8 cellular contexts compared by ENCODE assay signal in genomic region chr19:55406091-55406868, GRCh38. TPM values are rescaled to one million over a fixed set of nuclear protein-coding genes. Genes with fewer than 3 reads are reported as not detected.
DNase-seq lines count a peak whose midpoint lies in the region; ATAC-seq and TF ChIP-seq lines count a peak whose summit lies in the region.

No MANE protein-coding gene starts in this region.

- peaks cover 16% of the 10 kb centered on the region for H3K27me3 Mint-ChIP-seq in endothelial cell (ENCODE audit: unreplicated experiment)

- ATAC-seq in DND-41 (ENCODE audit: insufficient read depth, low read depth): no peak
- no peak for ATAC-seq in HG02763 (IDR thresholded peaks at IDR 0.05; ENCODE audit: unreplicated experiment)
- no peak for ATAC-seq in GM18858 (IDR thresholded peaks at IDR 0.05; ENCODE audit: unreplicated experiment)

- peaks cover 14% of the 10 kb centered on the region for H3K4me1 Mint-ChIP-seq in endothelial cell (ENCODE audit: unreplicated experiment)

- H3K27ac ChIP-seq in DND-41 (ENCODE audit: low read length): peak overlapping the region; percentile 86
- peak overlapping the region; percentile 87 for H3K27ac ChIP-seq in OCI-LY3 (ENCODE audit: low read length)
- H3K27ac ChIP-seq in parathyroid adenoma: no peak overlapping the region

- peaks cover 34% of the 10 kb centered on the region for H3K36me3 Mint-ChIP-seq in endothelial cell (ENCODE audit: low read depth, unreplicated experiment)

- peaks cover 15% of the 10 kb centered on the region for H3K9me3 ChIP-seq in DND-41 (ENCODE audit: insufficient read depth, low read length, severe bottlenecking)
- H3K9me3 ChIP-seq in OCI-LY3 (ENCODE audit: insufficient read depth, low read length): peaks cover 3% of the 10 kb centered on the region
- H3K9me3 ChIP-seq in parathyroid adenoma (ENCODE audit: control insufficient read depth, low read length): no peaks in the 10 kb centered on the region

- H3K27ac Mint-ChIP-seq in endothelial cell (ENCODE audit: unreplicated experiment): peak overlapping the region; percentile 16

- H3K4me2 ChIP-seq in DND-41 (ENCODE audit: insufficient read depth, low read length): peak overlapping the region; percentile 92
- peak overlapping the region; percentile 86 for H3K4me2 ChIP-seq in OCI-LY3 (ENCODE audit: low read length)
- peak overlapping the region; percentile 100 for H3K4me2 ChIP-seq in parathyroid adenoma (ENCODE audit: low read length)

- H3K36me3 ChIP-seq in DND-41 (ENCODE audit: insufficient read depth, low read length): peaks cover 58% of the 10 kb centered on the region
- H3K36me3 ChIP-seq in OCI-LY3 (replicated peaks; ENCODE audit: low read depth, low read length): peaks cover 53% of the 10 kb centered on the region
- H3K36me3 ChIP-seq in parathyroid adenoma (ENCODE audit: control insufficient read depth, insufficient read depth, low read length): no peaks in the 10 kb centered on the region

- H3K4me1 ChIP-seq in DND-41 (ENCODE audit: insufficient read depth, low read length) (peaks cover 46% of the 10 kb centered on the region), OCI-LY3 (ENCODE audit: low read length) (peaks cover 19% of the 10 kb centered on the region), parathyroid adenoma (peaks cover 4% of the 10 kb centered on the region)

- H3K79me2 ChIP-seq in DND-41 (ENCODE audit: insufficient read depth, low read length): peaks cover 56% of the 10 kb centered on the region
- peaks cover 47% of the 10 kb centered on the region for H3K79me2 ChIP-seq in OCI-LY3 (ENCODE audit: low read length)
- peaks cover 11% of the 10 kb centered on the region for H3K79me2 ChIP-seq in parathyroid adenoma

- TF ChIP-seq CTCF in DND-41 (IDR thresholded peaks at IDR 0.05; ENCODE audit: borderline replicate concordance, extremely low read depth, low read length, poor library complexity, severe bottlenecking) (no peak), OCI-LY3 (IDR thresholded peaks at IDR 0.05; ENCODE audit: low read depth, low read length) (no peak), endothelial cell (IDR thresholded peaks at IDR 0.05; ENCODE audit: unreplicated experiment) (no peak), parathyroid adenoma (IDR thresholded peaks at IDR 0.05) (no peak)

- H3K9me3 Mint-ChIP-seq in endothelial cell (ENCODE audit: unreplicated experiment): peaks cover 9% of the 10 kb centered on the region

- DNase-seq in DND-41 (no peak), endothelial cell (ENCODE audit: low spot score) (no peak), NCI-H2196 (lab: John Stamatoyannopoulos, UW; ENCODE audit: unreplicated experiment) (no peak), C1 segment of cervical spinal cord (lab: John Stamatoyannopoulos, UW) (no peak)

- H3K4me3 ChIP-seq in DND-41 (ENCODE audit: low read depth in 1 of 2, low read length in 2 of 2) (peak overlapping the region; percentile 89 to 90), OCI-LY3 (ENCODE audit: low read length) (peak overlapping the region; percentile 86), parathyroid adenoma (ENCODE audit: low read depth, low read length) (no peak overlapping the region)

- H3K9ac ChIP-seq in DND-41 (ENCODE audit: low read depth, low read length): peak overlapping the region; percentile 97
- H3K9ac ChIP-seq in OCI-LY3 (ENCODE audit: low read length): peak overlapping the region; percentile 97
- H3K9ac ChIP-seq in parathyroid adenoma: no peak overlapping the region

- H3K27me3 ChIP-seq in DND-41 (ENCODE audit: insufficient read depth, low read length, poor library complexity) (no peaks in the 10 kb centered on the region), OCI-LY3 (ENCODE audit: low read depth, low read length) (no peaks in the 10 kb centered on the region), parathyroid adenoma (ENCODE audit: control insufficient read depth, insufficient read depth, low read length) (no peaks in the 10 kb centered on the region)

- H3K4me3 Mint-ChIP-seq in endothelial cell (ENCODE audit: unreplicated experiment): peak overlapping the region; percentile 83

- H2AFZ ChIP-seq in DND-41 (ENCODE audit: low read depth, low read length): no peak overlapping the region
- H2AFZ ChIP-seq in OCI-LY3 (ENCODE audit: low read depth, low read length): no peak overlapping the region
- H2AFZ ChIP-seq in parathyroid adenoma: no peak overlapping the region

- H4K20me1 ChIP-seq in DND-41 (ENCODE audit: insufficient read depth, low read length): peaks cover 52% of the 10 kb centered on the region
- peaks cover 47% of the 10 kb centered on the region for H4K20me1 ChIP-seq in OCI-LY3 (ENCODE audit: insufficient read depth, low read length)

RNA-seq across cellular contexts. Expression of gene UBE2S, which starts 1.3 kb away (rescaled TPM):
- 56.2 TPM for total RNA-seq in endothelial cell (ENCODE audit: unreplicated experiment)

RNA-seq across cellular contexts. Expression of gene RPL28, which starts 20.5 kb away (rescaled TPM):
- total RNA-seq in endothelial cell (ENCODE audit: unreplicated experiment): 3,792 TPM

RNA-seq across cellular contexts. Expression of gene TMEM238, which starts 22.2 kb away (rescaled TPM):
- 0.64 TPM for total RNA-seq in endothelial cell (ENCODE audit: unreplicated experiment)

RNA-seq across cellular contexts. Expression of gene TMEM190, which starts 29.7 kb away (rescaled TPM):
- total RNA-seq in endothelial cell (ENCODE audit: unreplicated experiment): not detected

RNA-seq across cellular contexts. Expression of gene IL11, which starts 36.0 kb away (rescaled TPM):
- total RNA-seq in endothelial cell (ENCODE audit: unreplicated experiment): 0.21 TPM
